8 cellular contexts compared by ENCODE assay signal in the genomic region with DNA sequence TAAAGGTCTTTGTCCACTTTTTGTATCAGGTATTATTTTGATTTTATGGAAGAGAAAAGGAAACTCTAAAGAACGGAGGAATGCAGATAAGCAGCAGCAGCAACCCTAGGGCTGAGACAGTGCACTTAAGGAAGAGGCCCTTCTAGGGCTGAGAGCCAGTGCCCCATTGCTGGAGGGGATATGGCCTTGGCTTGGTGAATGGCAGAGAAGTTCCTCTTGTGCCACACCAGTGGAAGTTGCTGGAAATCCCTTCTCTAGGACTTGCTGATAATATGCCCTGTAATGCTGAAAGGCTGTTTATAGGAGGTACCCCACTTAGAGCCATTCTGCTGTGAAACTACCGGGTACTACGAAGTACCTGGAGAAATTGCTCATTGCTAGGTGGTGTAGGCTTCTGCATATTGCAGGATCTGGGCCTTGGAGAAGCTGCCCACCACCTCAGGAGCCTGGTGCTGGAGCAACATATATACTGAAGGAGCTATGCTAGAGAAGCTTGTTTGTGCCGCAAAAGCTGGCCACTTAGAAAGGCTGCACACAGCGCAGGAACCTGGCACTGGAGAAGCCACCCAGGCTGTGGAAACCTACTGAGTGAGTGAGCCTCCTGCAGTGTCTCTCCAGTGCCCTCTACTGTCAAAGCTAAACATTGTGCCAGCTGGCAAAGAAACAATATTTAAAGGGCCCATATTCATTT. TPM values are rescaled to one million over a fixed set of nuclear protein-coding genes. Genes with fewer than 3 reads are reported as not detected.
DNase-seq lines count a peak whose midpoint lies in the region; ATAC-seq, FAIRE-seq and TF ChIP-seq lines count a peak whose summit lies in the region.

No MANE protein-coding gene starts in this region.

- H4K20me1 ChIP-seq in K562 (replicated peaks; ENCODE audit: control insufficient read depth, insufficient read depth, low read length), result no peaks in the 10 kb centered on the region; the same call in 1 of the 2 replicates

- CTCF ChIA-PET in K562 (lab: Yijun Ruan, JAX; ENCODE audit: low intra/inter-chr PET ratio), result interaction anchor here (0.6 kb wide), 1 partner anchor 153 kb away, joined by 3 read pairs; no protein-coding TSS in a partner anchor

- no peak overlapping the region for H3K9ac ChIP-seq in K562 (ENCODE audit: insufficient read depth in 1 of 2, low read depth in 2 of 2, low read length in 2 of 2)

- TF ChIP-seq EP300 in K562 (IDR thresholded peaks at IDR 0.05; ENCODE audit: low read length), result no peak

- peak; percentile 83 for ATAC-seq in GM18502 (IDR thresholded peaks at IDR 0.05; ENCODE audit: poor library complexity, unreplicated experiment)
- ATAC-seq in HG02973 (IDR thresholded peaks at IDR 0.05; ENCODE audit: unreplicated experiment), result peak; percentile 86
- peak; percentile 94 for ATAC-seq in K562

- no peaks in the 10 kb centered on the region for H3K36me3 ChIP-seq in K562 (ENCODE audit: control insufficient read depth, insufficient read depth, low read length)

- BruUV-seq in K562 (replicated peaks; lab: Mats Ljungman, UMichigan), result no TSS peak

- no peak for TF ChIP-seq POLR2A in K562 (conservative IDR thresholded peaks at IDR 0.05)

- intact Hi-C loops in K562 (cut with micrococcal nuclease), result loop anchor here (1.0 to 10.0 kb wide), 4 partner anchors 104 to 378 kb away; partner anchors contain the start of gene STK10

- no peaks in the 10 kb centered on the region for H3K9me3 ChIP-seq in K562 (replicated peaks; ENCODE audit: control insufficient read depth, insufficient read depth, low read depth, low read length)

- no peaks in the 10 kb centered on the region for H3K9me1 ChIP-seq in K562 (ENCODE audit: control insufficient read depth, insufficient read depth, low read length)

- H3K27me3 ChIP-seq in K562 (ENCODE audit: control insufficient read depth in 2 of 2, insufficient read depth in 2 of 2, low read length in 2 of 2), result peaks cover 3 to 24% of the 10 kb centered on the region in 2 experiments

- no peaks in the 10 kb centered on the region for H3K79me2 ChIP-seq in K562 (ENCODE audit: control insufficient read depth, insufficient read depth, low read length)

- TF ChIP-seq CTCF in K562 (IDR thresholded peaks at IDR 0.05 in 2 of 3, conservative IDR thresholded peaks at IDR 0.05 in 1 of 3; ENCODE audit: insufficient read depth in 2 of 3, low read depth in 1 of 3, low read length in 3 of 3), result peak; percentile 73 to 78 (median 78)

- peak; percentile 71 to 81 for TF ChIP-seq RAD21 in K562 (CRISPR knock-in tag; conservative IDR thresholded peaks at IDR 0.05 in 1 of 2, IDR thresholded peaks at IDR 0.05 in 1 of 2)

- no peaks in the 10 kb centered on the region for H3K4me1 ChIP-seq in K562 (replicated peaks in 1 of 2; ENCODE audit: control insufficient read depth in 2 of 2, insufficient read depth in 2 of 2, low read length in 2 of 2)

- no peak overlapping the region for H2AFZ ChIP-seq in K562 (ENCODE audit: low read depth, low read length)

- H3K27ac ChIP-seq in K562 (ENCODE audit: extremely low read depth, low read depth, low read length), result no peak overlapping the region

- DNase-seq in A172 (ENCODE audit: low spot score) (peak; percentile 83), NCI-H2081 treated with DMSO at 0.1 percent for 48 hours (lab: John Stamatoyannopoulos, UW) (peak; percentile 31), K562 (ENCODE audit: extremely low read depth in 1 of 4, low spot score in 3 of 4) (peak; percentile 19 to 56 (median 26)), iris pigment epithelial cell (ENCODE audit: low read depth) (peak; percentile 67)
- peak; percentile 49 for DNase-seq in stimulated activated CD4-positive, alpha-beta T cell treated with anti-CD3 and anti-CD28 coated beads, Interleukin-2, amount 100 ng/mL, for 4 hours (ENCODE audit: low read depth)

- 0% methylated on average over 5 of the region's 5 CpGs for WGBS in K562 (ENCODE audit: insufficient coverage, low coverage, missing lambda C conversion rate)

- POLR2A ChIA-PET in K562 (lab: Yijun Ruan, JAX), result interaction anchor here (0.6 to 1.0 kb wide), 3 partner anchors 14 to 119 kb away, joined by 3 read pairs; no protein-coding TSS in a partner anchor

- in situ Hi-C loops in K562 (cut with MboI), result no loop called here

- peak; percentile 38 for FAIRE-seq in TTC549 (lab: Jason Lieb, UNC)
- FAIRE-seq in K562 (lab: Jason Lieb, UNC), result peak; percentile 84

- no peak overlapping the region for H3K4me3 ChIP-seq in K562

- no peak overlapping the region for H3K4me2 ChIP-seq in K562 (ENCODE audit: insufficient read depth, low read length)

TF ChIP-seq in K562, 482 proteins besides CTCF, POLR2A, EP300 and RAD21 (continues in another document):
- TF ChIP-seq, protein P1, sequence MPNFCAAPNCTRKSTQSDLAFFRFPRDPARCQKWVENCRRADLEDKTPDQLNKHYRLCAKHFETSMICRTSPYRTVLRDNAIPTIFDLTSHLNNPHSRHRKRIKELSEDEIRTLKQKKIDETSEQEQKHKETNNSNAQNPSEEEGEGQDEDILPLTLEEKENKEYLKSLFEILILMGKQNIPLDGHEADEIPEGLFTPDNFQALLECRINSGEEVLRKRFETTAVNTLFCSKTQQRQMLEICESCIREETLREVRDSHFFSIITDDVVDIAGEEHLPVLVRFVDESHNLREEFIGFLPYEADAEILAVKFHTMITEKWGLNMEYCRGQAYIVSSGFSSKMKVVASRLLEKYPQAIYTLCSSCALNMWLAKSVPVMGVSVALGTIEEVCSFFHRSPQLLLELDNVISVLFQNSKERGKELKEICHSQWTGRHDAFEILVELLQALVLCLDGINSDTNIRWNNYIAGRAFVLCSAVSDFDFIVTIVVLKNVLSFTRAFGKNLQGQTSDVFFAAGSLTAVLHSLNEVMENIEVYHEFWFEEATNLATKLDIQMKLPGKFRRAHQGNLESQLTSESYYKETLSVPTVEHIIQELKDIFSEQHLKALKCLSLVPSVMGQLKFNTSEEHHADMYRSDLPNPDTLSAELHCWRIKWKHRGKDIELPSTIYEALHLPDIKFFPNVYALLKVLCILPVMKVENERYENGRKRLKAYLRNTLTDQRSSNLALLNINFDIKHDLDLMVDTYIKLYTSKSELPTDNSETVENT (CRISPR knock-in tag; IDR thresholded peaks at IDR 0.05), result no peak
- TF ChIP-seq, protein P2, sequence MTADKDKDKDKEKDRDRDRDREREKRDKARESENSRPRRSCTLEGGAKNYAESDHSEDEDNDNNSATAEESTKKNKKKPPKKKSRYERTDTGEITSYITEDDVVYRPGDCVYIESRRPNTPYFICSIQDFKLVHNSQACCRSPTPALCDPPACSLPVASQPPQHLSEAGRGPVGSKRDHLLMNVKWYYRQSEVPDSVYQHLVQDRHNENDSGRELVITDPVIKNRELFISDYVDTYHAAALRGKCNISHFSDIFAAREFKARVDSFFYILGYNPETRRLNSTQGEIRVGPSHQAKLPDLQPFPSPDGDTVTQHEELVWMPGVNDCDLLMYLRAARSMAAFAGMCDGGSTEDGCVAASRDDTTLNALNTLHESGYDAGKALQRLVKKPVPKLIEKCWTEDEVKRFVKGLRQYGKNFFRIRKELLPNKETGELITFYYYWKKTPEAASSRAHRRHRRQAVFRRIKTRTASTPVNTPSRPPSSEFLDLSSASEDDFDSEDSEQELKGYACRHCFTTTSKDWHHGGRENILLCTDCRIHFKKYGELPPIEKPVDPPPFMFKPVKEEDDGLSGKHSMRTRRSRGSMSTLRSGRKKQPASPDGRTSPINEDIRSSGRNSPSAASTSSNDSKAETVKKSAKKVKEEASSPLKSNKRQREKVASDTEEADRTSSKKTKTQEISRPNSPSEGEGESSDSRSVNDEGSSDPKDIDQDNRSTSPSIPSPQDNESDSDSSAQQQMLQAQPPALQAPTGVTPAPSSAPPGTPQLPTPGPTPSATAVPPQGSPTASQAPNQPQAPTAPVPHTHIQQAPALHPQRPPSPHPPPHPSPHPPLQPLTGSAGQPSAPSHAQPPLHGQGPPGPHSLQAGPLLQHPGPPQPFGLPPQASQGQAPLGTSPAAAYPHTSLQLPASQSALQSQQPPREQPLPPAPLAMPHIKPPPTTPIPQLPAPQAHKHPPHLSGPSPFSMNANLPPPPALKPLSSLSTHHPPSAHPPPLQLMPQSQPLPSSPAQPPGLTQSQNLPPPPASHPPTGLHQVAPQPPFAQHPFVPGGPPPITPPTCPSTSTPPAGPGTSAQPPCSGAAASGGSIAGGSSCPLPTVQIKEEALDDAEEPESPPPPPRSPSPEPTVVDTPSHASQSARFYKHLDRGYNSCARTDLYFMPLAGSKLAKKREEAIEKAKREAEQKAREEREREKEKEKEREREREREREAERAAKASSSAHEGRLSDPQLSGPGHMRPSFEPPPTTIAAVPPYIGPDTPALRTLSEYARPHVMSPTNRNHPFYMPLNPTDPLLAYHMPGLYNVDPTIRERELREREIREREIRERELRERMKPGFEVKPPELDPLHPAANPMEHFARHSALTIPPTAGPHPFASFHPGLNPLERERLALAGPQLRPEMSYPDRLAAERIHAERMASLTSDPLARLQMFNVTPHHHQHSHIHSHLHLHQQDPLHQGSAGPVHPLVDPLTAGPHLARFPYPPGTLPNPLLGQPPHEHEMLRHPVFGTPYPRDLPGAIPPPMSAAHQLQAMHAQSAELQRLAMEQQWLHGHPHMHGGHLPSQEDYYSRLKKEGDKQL (CRISPR knock-in tag; IDR thresholded peaks at IDR 0.05; ENCODE audit: borderline replicate concordance), result no peak
- TF ChIP-seq SMC3 (conservative IDR thresholded peaks at IDR 0.05; ENCODE audit: insufficient read depth, low read depth, low read length), result 0 out of 2 replicates have a peak, but pooled peaks have one; percentile 48

RNA-seq across cellular contexts. Expression of gene UBTD2, which starts 9.6 kb away (rescaled TPM):
- total RNA-seq in A172 (2014; rRNA removed; shearing (Covaris generic)), result 38.2 and 42.4 TPM in 2 replicates
- 0.12 and 0.19 TPM in 2 replicates for total RNA-seq in K562 (2011; cell fraction: chromatin; rRNA removed; ENCODE audit: low replicate concordance)
- total RNA-seq in K562 (2011; cell fraction: nucleolus; rRNA removed), result 0.13 TPM in 1 of 2 replicates, not detected in the other
- total RNA-seq in K562 (2011; cell fraction: nucleoplasm; rRNA removed), result 0.15 TPM in 1 of 2 replicates, not detected in the other
- 0.08 and 0.23 TPM in 2 replicates for total RNA-seq in K562 (2014; rRNA removed)
- total RNA-seq in K562 (2014; rRNA removed; fragmentation: Illumina TruSeq; extraction: Trizol), result 0.15 and 0.19 TPM in 2 replicates
- total RNA-seq in K562 (2015; rRNA removed; fragmentation: Illumina TruSeq; extraction: Trizol), result 0.07 and 0.08 TPM in 2 replicates
- 0.16 and 0.22 TPM in 2 replicates for total RNA-seq in K562 (2021)
- 0.23 and 0.46 TPM in 2 replicates for polyA plus RNA-seq in K562 (2011; rRNA removed)
- polyA plus RNA-seq in K562 (2011; cell fraction: cytosol; rRNA removed), result 0.03 and 0.22 TPM in 2 replicates
- 0.04 and 0.11 TPM in 2 replicates for polyA plus RNA-seq in K562 (2011; cell fraction: nucleus; rRNA removed)
- polyA plus RNA-seq in K562 (2012), result 0.10 and 0.17 TPM in 2 replicates
- 0.12 and 0.18 TPM in 2 replicates for polyA plus RNA-seq in K562 (2014; fragmentation: Illumina TruSeq; extraction: Trizol)
- polyA plus RNA-seq in K562 (2014; fragmentation: Nextera tagmentation; extraction: Ambion mirVana), result under 1 TPM in 1 of 2 experiments, not detected in 1; 0.01 TPM
- polyA plus RNA-seq in K562 (2014; rRNA removed), result 0.03 and 0.18 TPM in 2 replicates
- 0.18 and 0.46 TPM in 2 replicates for polyA minus RNA-seq in K562 (2011; rRNA and poly(A)+ RNA removed)
- 0.29 and 0.64 TPM in 2 replicates for polyA minus RNA-seq in K562 (2011; cell fraction: cytosol; rRNA and poly(A)+ RNA removed)
- 0.13 TPM in 1 of 2 replicates, not detected in the other for polyA minus RNA-seq in K562 (2011; cell fraction: nucleus; rRNA and poly(A)+ RNA removed)

Comparison
In these comparisons a context has a peak if more than half of its experiments do, and no peak if none do; other contexts are left out.
1. DNase-seq: peak in every context shown above with its lines; median percentile 83 in A172; 67 in iris pigment epithelial cell; 49 in stimulated activated CD4-positive, alpha-beta T cell treated with anti-CD3 and anti-CD28 coated beads, Interleukin-2, amount 100 ng/mL, for 4 hours; 31 in NCI-H2081 treated with DMSO at 0.1 percent for 48 hours; 26 in K562.
2. RNA of gene UBTD2, which starts 9.6 kb away (total RNA-seq): 38.2 to 42.4 TPM in A172; 0.07 to 0.23 TPM in K562; every median in the first group is over 10 times any median in the second.
3. Peak in every context shown above with its lines, with median percentiles within 50 percentile points of each other: ATAC-seq.